Comparison of ENCODE assay signal across 15 cellular contexts in genomic region chr11:65311197-65311631, GRCh38. TPM values are rescaled to one million over a fixed set of nuclear protein-coding genes. Genes with fewer than 3 reads are reported as not detected.
A peak's percentile ranks its signal among the peaks of the same experiment; 100 is the strongest.
DNase-seq lines count a peak whose midpoint lies in the region; ATAC-seq, FAIRE-seq and TF ChIP-seq lines count a peak whose summit lies in the region.
"Had no signal": no experiment of that assay in that cellular context is flagged by ENCODE, and none has a peak within 500 bp of the region (broad histone marks: within the 10 kb centered on the region; RNA-seq: fewer than 3 reads in every experiment).

No MANE protein-coding gene starts in this region.

- no peak for TF ChIP-seq CTCF in H1 (IDR thresholded peaks at IDR 0.05; ENCODE audit: control extremely low read depth in 1 of 3, insufficient read depth in 1 of 3, low read depth in 1 of 3, low read length in 3 of 3)
- TF ChIP-seq CTCF in nephron progenitor cell (IDR thresholded peaks at IDR 0.05): no peak

- H3K18ac ChIP-seq in H1 (ENCODE audit: extremely low read depth, low read length): no peak overlapping the region

- no peak overlapping the region for H3K9ac ChIP-seq in H1 (replicated peaks in 1 of 4; ENCODE audit: extremely low read depth in 1 of 4, low read depth in 3 of 4, low read length in 3 of 4)

- ATAC-seq in GM21390 (IDR thresholded peaks at IDR 0.05; ENCODE audit: unreplicated experiment): no peak
- ATAC-seq: activated CD8-positive, alpha-beta memory T cell treated with anti-CD3 and anti-CD28 coated beads, Interleukin-2, amount 10 ng/mL, durations not matched to agents 7 days and 5 days; activated naive CD4-positive, alpha-beta T cell treated with anti-CD3 and anti-CD28 coated beads, Interleukin-2, amount 50 U/mL, for 72 hours had no signal

- FAIRE-seq in H1 (lab: Jason Lieb, UNC): no peak

- no peak overlapping the region for H2BK15ac ChIP-seq in H1 (ENCODE audit: low read length)

- POLR2A ChIA-PET in H1 (lab: Charles Lee; ENCODE audit: partially characterized antibody): interaction anchor here (1.1 to 14.1 kb wide), 9 partner anchors 8 to 104 kb away, joined by 3 to 208 read pairs (median 4); partner anchors contain the start of genes DPF2 and POLA2

- TF ChIP-seq POLR2A in H1 (IDR thresholded peaks at IDR 0.05; ENCODE audit: control extremely low read depth in 1 of 2, low read depth in 2 of 2, low read length in 2 of 2) (no peak), erythroblast (IDR thresholded peaks at IDR 0.05; ENCODE audit: low read length) (no peak)

- no peak overlapping the region for H2BK120ac ChIP-seq in H1 (replicated peaks; ENCODE audit: low read depth, low read length)

- H2BK5ac ChIP-seq in H1 (ENCODE audit: low read depth, low read length): no peak overlapping the region

- H2BK12ac ChIP-seq in H1 (ENCODE audit: low read depth, low read length): no peak overlapping the region

- H2AK5ac ChIP-seq in H1 (ENCODE audit: low read depth, low read length): no peak overlapping the region

- H3K27me3 ChIP-seq in H1 (replicated peaks in 1 of 4; ENCODE audit: control insufficient read depth in 3 of 4, extremely low read depth in 1 of 4, insufficient read depth in 3 of 4, low read length in 3 of 4): peaks cover 0 to 15% (median 10%) of the 10 kb centered on the region in 4 experiments; a peak in 5 of 7 replicates
- H3K27me3 ChIP-seq: BE2C had no signal

- H3K14ac ChIP-seq in H1 (ENCODE audit: insufficient read length): no peak overlapping the region

- H3K23me2 ChIP-seq in H1 (ENCODE audit: low read depth, low read length): peaks cover 7% of the 10 kb centered on the region; the same call in 1 of the 2 replicates

- DNase-seq in CD1c-positive myeloid dendritic cell (ENCODE audit: extremely low spot score): peak; percentile 55
- peak; percentile 67 for DNase-seq in NCI-H460 (ENCODE audit: extremely low read depth, low read depth)
- no peak for DNase-seq in H1 (ENCODE audit: low read depth in 1 of 2, low spot score in 2 of 2)
- DNase-seq in nephron progenitor cell: no peak
- DNase-seq in erythroblast (lab: John Stamatoyannopoulos, UW): no peak
- DNase-seq in OCI-M1 (lab: John Stamatoyannopoulos, UW): no peak
- no peak for DNase-seq in stimulated activated CD8-positive, alpha-beta memory T cell treated with anti-CD3 and anti-CD28 coated beads, Interleukin-4, amount 100 ng/mL, for 48 hours
- DNase-seq: activated CD8-positive, alpha-beta memory T cell treated with anti-CD3 and anti-CD28 coated beads, Interleukin-2, amount 10 ng/mL, durations not matched to agents 7 days and 5 days; BE2C; GDM1; kidney glomerular epithelial cell; NCI-H2171 had no signal

- peaks cover 23% of the 10 kb centered on the region for H3K27me3 Mint-ChIP-seq in nephron progenitor cell (ENCODE audit: low read depth, poor library complexity)

- H4K8ac ChIP-seq in H1 (ENCODE audit: extremely low read depth, insufficient read depth, low read length): peak overlapping the region; percentile 57; the same call in 1 of the 2 replicates

- H2BK20ac ChIP-seq in H1 (ENCODE audit: low read length): no peak overlapping the region

- H3K36me3 ChIP-seq in H1 (ENCODE audit: control insufficient read depth in 2 of 4, insufficient read depth in 4 of 4, low read length in 3 of 4): no peaks in the 10 kb centered on the region
- H3K36me3 ChIP-seq: BE2C had no signal

- WGBS in H1 (ENCODE audit: extremely low coverage in 1 of 2, insufficient coverage in 1 of 2, insufficient read length in 1 of 2, insufficient replicate concordance in 2 of 2, low coverage in 1 of 2, low lambda C conversion rate in 2 of 2, missing lambda C conversion rate in 1 of 2), 2 experiments: 85% methylated on average over 5 of the region's 5 CpGs; no CpG with 5 or more reads in 1 of the 2 experiments

- CTCF ChIA-PET in H1 (lab: Charles Lee; ENCODE audit: partially characterized antibody): interaction anchor here (1.3 to 52.8 kb wide), 5 partner anchors 9 to 85 kb away, joined by 3 to 1179 read pairs (median 4); partner anchors contain the start of genes DPF2 and POLA2

- H4K91ac ChIP-seq in H1 (replicated peaks; ENCODE audit: insufficient read length, low read length): no peak overlapping the region

- H3K79me2 ChIP-seq in H1 (ENCODE audit: control insufficient read depth in 1 of 2, insufficient read depth in 2 of 2, low read length in 2 of 2): no peaks in the 10 kb centered on the region

- peak overlapping the region; percentile 85 for H3K27ac Mint-ChIP-seq in nephron progenitor cell
- H3K27ac Mint-ChIP-seq: activated CD8-positive, alpha-beta memory T cell treated with anti-CD3 and anti-CD28 coated beads, Interleukin-2, amount 10 ng/mL, durations not matched to agents 7 days and 5 days had no signal

- no peak overlapping the region for H4K5ac ChIP-seq in H1 (ENCODE audit: insufficient read length, low read depth, low read length)

- no peak overlapping the region for H3K4me2 ChIP-seq in H1 (ENCODE audit: insufficient read depth in 1 of 2, low read depth in 2 of 2, low read length in 2 of 2)

- no peak overlapping the region for H3K27ac ChIP-seq in H1 (ENCODE audit: low read depth, low read length)
- H3K27ac ChIP-seq: coronary artery had no signal

- H3K9me3 Mint-ChIP-seq in nephron progenitor cell: no peaks in the 10 kb centered on the region
- H3K9me3 Mint-ChIP-seq: activated naive CD4-positive, alpha-beta T cell treated with anti-CD3 and anti-CD28 coated beads, Interleukin-2, amount 50 U/mL, for 72 hours had no signal

- no peak overlapping the region for H3K23ac ChIP-seq in H1 (ENCODE audit: insufficient read length)

- H3K4me1 Mint-ChIP-seq in nephron progenitor cell: peaks cover 42% of the 10 kb centered on the region

- no peak for TF ChIP-seq RAD21 in H1 (IDR thresholded peaks at IDR 0.05 in 1 of 2, conservative IDR thresholded peaks at IDR 0.05 in 1 of 2; ENCODE audit: low read depth in 2 of 2, low read length in 2 of 2)

- no peak overlapping the region for H3K4ac ChIP-seq in H1 (replicated peaks; ENCODE audit: insufficient read length, low read depth, low read length)

- H3K36me3 Mint-ChIP-seq in nephron progenitor cell (ENCODE audit: low read depth): no peaks in the 10 kb centered on the region
- H3K36me3 Mint-ChIP-seq: activated CD8-positive, alpha-beta memory T cell treated with anti-CD3 and anti-CD28 coated beads, Interleukin-2, amount 10 ng/mL, durations not matched to agents 7 days and 5 days; activated naive CD4-positive, alpha-beta T cell treated with anti-CD3 and anti-CD28 coated beads, Interleukin-2, amount 50 U/mL, for 72 hours had no signal

- peaks cover 0 to 10% of the 10 kb centered on the region in 2 experiments for H4K20me1 ChIP-seq in H1 (replicated peaks in 1 of 2; ENCODE audit: control insufficient read depth in 1 of 2, insufficient read depth in 2 of 2, low read length in 2 of 2)

- no peaks in the 10 kb centered on the region for H3K9me3 ChIP-seq in H1 (ENCODE audit: insufficient read depth in 2 of 2, low read depth in 1 of 2, low read length in 1 of 2)
- H3K9me3 ChIP-seq: BE2C had no signal

- no peaks in the 10 kb centered on the region; the same call in 1 of the 2 replicates for H3K79me1 ChIP-seq in H1 (ENCODE audit: low read depth, low read length)

- H3K4me3 Mint-ChIP-seq in nephron progenitor cell: no peak overlapping the region
- H3K4me3 Mint-ChIP-seq: activated CD8-positive, alpha-beta memory T cell treated with anti-CD3 and anti-CD28 coated beads, Interleukin-2, amount 10 ng/mL, durations not matched to agents 7 days and 5 days had no signal

- no peak overlapping the region for H3K56ac ChIP-seq in H1 (replicated peaks; ENCODE audit: insufficient read length, low read depth, low read length)

- H2AFZ ChIP-seq in H1 (ENCODE audit: low read length): no peak overlapping the region

- H3K4me1 ChIP-seq in H1 (replicated peaks in 1 of 4; ENCODE audit: control insufficient read depth in 3 of 4, insufficient read depth in 4 of 4, low read length in 3 of 4): peaks cover 0 to 6% (median 2%) of the 10 kb centered on the region in 4 experiments; a peak in 6 of 7 replicates

- H3K4me3 ChIP-seq in H1 (ENCODE audit: extremely low read depth in 1 of 4, insufficient read depth in 2 of 4, low read depth in 3 of 4, low read length in 4 of 4): no peak overlapping the region
- H3K4me3 ChIP-seq: coronary artery had no signal

- TF ChIP-seq EP300 in H1 (IDR thresholded peaks at IDR 0.05; ENCODE audit: borderline replicate concordance in 1 of 2, low read depth in 2 of 2, low read length in 2 of 2): no peak

RNA-seq across cellular contexts. Expression of gene CDC42EP2, which starts 3.5 kb away (rescaled TPM):
- 15.1 and 18.2 TPM in 2 replicates for total RNA-seq in NCI-H460 (2014; rRNA removed; shearing (Covaris generic))
- polyA plus RNA-seq in NCI-H460 (2014; cell fraction: nucleus; rRNA removed): 2.0 and 5.3 TPM in 2 replicates
- total RNA-seq in H1 (2021; fragmentation: NEBNext Ultra II Directional; extraction: Animal tissue kit (Norgen Biotek cat#: 25700)): 11.7 and 11.8 TPM in 2 replicates
- 13.3 and 19.4 TPM in 2 replicates for polyA plus RNA-seq in H1 (2011; rRNA removed)
- 4.6 TPM for polyA plus RNA-seq in H1 (2011; cell fraction: cytosol; rRNA removed)
- polyA plus RNA-seq in H1 (2011; cell fraction: nucleus; rRNA removed): 14.3 TPM
- polyA plus RNA-seq in H1 (2012, experiment 1 of 2): 10.0 to 13.0 TPM (median 12.5 TPM) in 4 replicates
- polyA plus RNA-seq in H1 (2012, experiment 2 of 2): 11.2 TPM
- 11.6 TPM for polyA plus RNA-seq in H1 (2013, experiment 1 of 2)
- polyA plus RNA-seq in H1 (2013, experiment 2 of 2): 13.0 TPM
- 5.2 and 18.4 TPM in 2 replicates for polyA minus RNA-seq in H1 (2011; rRNA and poly(A)+ RNA removed)
- 5.3 TPM for polyA minus RNA-seq in H1 (2011; cell fraction: cytosol; rRNA and poly(A)+ RNA removed)
- 21.8 TPM for polyA minus RNA-seq in H1 (2011; cell fraction: nucleus; rRNA and poly(A)+ RNA removed)

RNA-seq across cellular contexts. Expression of gene DPF2, which starts 22.4 kb away (rescaled TPM):
- total RNA-seq in NCI-H460 (2014; rRNA removed; shearing (Covaris generic)): 26.6 and 28.0 TPM in 2 replicates
- polyA plus RNA-seq in NCI-H460 (2014; cell fraction: nucleus; rRNA removed): 16.9 and 30.8 TPM in 2 replicates
- total RNA-seq in H1 (2021; fragmentation: NEBNext Ultra II Directional; extraction: Animal tissue kit (Norgen Biotek cat#: 25700)): 67.2 and 79.2 TPM in 2 replicates
- 53.6 and 88.1 TPM in 2 replicates for polyA plus RNA-seq in H1 (2011; rRNA removed)
- polyA plus RNA-seq in H1 (2011; cell fraction: cytosol; rRNA removed): 54.2 TPM
- polyA plus RNA-seq in H1 (2011; cell fraction: nucleus; rRNA removed): 92.9 TPM
- 54.9 to 59.5 TPM (median 58.3 TPM) in 4 replicates for polyA plus RNA-seq in H1 (2012, experiment 1 of 2)
- 59.4 TPM for polyA plus RNA-seq in H1 (2012, experiment 2 of 2)
- 59.5 TPM for polyA plus RNA-seq in H1 (2013, experiment 1 of 2)
- 55.5 TPM for polyA plus RNA-seq in H1 (2013, experiment 2 of 2)
- 39.9 and 69.2 TPM in 2 replicates for polyA minus RNA-seq in H1 (2011; rRNA and poly(A)+ RNA removed)
- 31.1 TPM for polyA minus RNA-seq in H1 (2011; cell fraction: cytosol; rRNA and poly(A)+ RNA removed)
- polyA minus RNA-seq in H1 (2011; cell fraction: nucleus; rRNA and poly(A)+ RNA removed): 38.0 TPM

RNA-seq across cellular contexts. Expression of gene TIGD3, which starts 43.3 kb away (rescaled TPM):
- total RNA-seq in NCI-H460 (2014; rRNA removed; shearing (Covaris generic)): 0.25 and 0.26 TPM in 2 replicates
- polyA plus RNA-seq in NCI-H460 (2014; cell fraction: nucleus; rRNA removed): 2.0 and 2.8 TPM in 2 replicates
- 0.88 and 1.3 TPM in 2 replicates for total RNA-seq in H1 (2021; fragmentation: NEBNext Ultra II Directional; extraction: Animal tissue kit (Norgen Biotek cat#: 25700))
- polyA plus RNA-seq in H1 (2011; rRNA removed): 1.1 TPM in 2 replicates
- polyA plus RNA-seq in H1 (2011; cell fraction: cytosol; rRNA removed): 1.3 TPM
- 1.4 TPM for polyA plus RNA-seq in H1 (2011; cell fraction: nucleus; rRNA removed)
- polyA plus RNA-seq in H1 (2012, experiment 1 of 2): 0.97 to 1.5 TPM (median 1.1 TPM) in 4 replicates
- 1.4 TPM for polyA plus RNA-seq in H1 (2012, experiment 2 of 2)
- 1.1 TPM for polyA plus RNA-seq in H1 (2013, experiment 1 of 2)
- polyA plus RNA-seq in H1 (2013, experiment 2 of 2): 1.2 TPM
- polyA minus RNA-seq in H1 (2011; rRNA and poly(A)+ RNA removed): 0.61 and 0.88 TPM in 2 replicates
- 1.2 TPM for polyA minus RNA-seq in H1 (2011; cell fraction: cytosol; rRNA and poly(A)+ RNA removed)
- polyA minus RNA-seq in H1 (2011; cell fraction: nucleus; rRNA and poly(A)+ RNA removed): 2.3 TPM

RNA-seq across cellular contexts. Expression of gene POLA2, which starts 49.5 kb away (rescaled TPM):
- total RNA-seq in NCI-H460 (2014; rRNA removed; shearing (Covaris generic)): 3.4 and 7.0 TPM in 2 replicates
- polyA plus RNA-seq in NCI-H460 (2014; cell fraction: nucleus; rRNA removed): 13.2 and 29.6 TPM in 2 replicates
- total RNA-seq in H1 (2021; fragmentation: NEBNext Ultra II Directional; extraction: Animal tissue kit (Norgen Biotek cat#: 25700)): 31.2 and 34.6 TPM in 2 replicates
- 48.1 and 55.9 TPM in 2 replicates for polyA plus RNA-seq in H1 (2011; rRNA removed)
- 49.0 TPM for polyA plus RNA-seq in H1 (2011; cell fraction: cytosol; rRNA removed)
- polyA plus RNA-seq in H1 (2011; cell fraction: nucleus; rRNA removed): 52.8 TPM
- 28.2 to 35.6 TPM (median 32.2 TPM) in 4 replicates for polyA plus RNA-seq in H1 (2012, experiment 1 of 2)
- polyA plus RNA-seq in H1 (2012, experiment 2 of 2): 17.1 TPM
- 13.1 TPM for polyA plus RNA-seq in H1 (2013, experiment 1 of 2)
- polyA plus RNA-seq in H1 (2013, experiment 2 of 2): 10.8 TPM
- 95.6 and 117 TPM in 2 replicates for polyA minus RNA-seq in H1 (2011; rRNA and poly(A)+ RNA removed)
- 36.3 TPM for polyA minus RNA-seq in H1 (2011; cell fraction: cytosol; rRNA and poly(A)+ RNA removed)
- 67.8 TPM for polyA minus RNA-seq in H1 (2011; cell fraction: nucleus; rRNA and poly(A)+ RNA removed)

Comparison
In these comparisons a context has a peak if more than half of its experiments do, and no peak if none do; other contexts are left out.
1. DNase-seq: peak in CD1c-positive myeloid dendritic cell (single experiment) and NCI-H460 (single experiment); none in H1 (0 of 2), nephron progenitor cell (single experiment), erythroblast (0 of 2), OCI-M1 (single experiment) and stimulated activated CD8-positive, alpha-beta memory T cell treated with anti-CD3 and anti-CD28 coated beads, Interleukin-4, amount 100 ng/mL, for 48 hours (single experiment).